In the genomic region with DNA sequence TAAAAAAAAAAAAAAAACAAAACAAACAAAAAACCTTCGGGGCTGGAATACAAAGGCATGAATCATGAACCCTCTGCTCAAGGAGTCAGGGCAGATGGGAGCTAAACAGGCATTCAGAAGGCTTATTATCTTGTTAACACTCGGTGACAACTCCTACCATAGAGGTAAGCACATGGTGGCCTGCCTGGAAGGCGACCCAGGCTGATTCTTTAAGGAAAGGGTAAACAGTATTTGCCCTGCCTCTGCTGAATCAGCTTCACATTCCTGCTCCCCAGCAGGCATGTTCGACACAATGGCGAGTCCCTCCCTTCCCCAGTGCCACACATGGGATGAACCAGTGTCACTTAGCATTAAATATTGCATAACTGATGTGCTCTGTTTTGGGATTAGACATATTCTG, we compare ENCODE assay signal across 14 cellular contexts.
DNase-seq lines count a peak whose midpoint lies in the region; ATAC-seq, FAIRE-seq and TF ChIP-seq lines count a peak whose summit lies in the region.
"Had no signal": no experiment of that assay in that cellular context is flagged by ENCODE, and none has a peak within 500 bp of the region (broad histone marks: within the 10 kb centered on the region; RNA-seq: fewer than 3 reads in every experiment).

No MANE protein-coding gene starts in this region.

- H3K9me3 Mint-ChIP-seq in neural crest cell, result peaks cover 5% of the 10 kb centered on the region
- H3K9me3 Mint-ChIP-seq: natural killer cell had no signal

- peak; percentile 18 for FAIRE-seq in GM19239 (lab: Jason Lieb, UNC)
- FAIRE-seq: islet of Langerhans had no signal

- H3K27me3 Mint-ChIP-seq in neural crest cell (ENCODE audit: low read depth), result no peaks in the 10 kb centered on the region
- H3K27me3 Mint-ChIP-seq: activated CD8-positive, alpha-beta memory T cell treated with anti-CD3 and anti-CD28 coated beads, Interleukin-2, amount 10 ng/mL, durations not matched to agents 7 days and 5 days had no signal

- no peak for DNase-seq in GM19239 (ENCODE audit: insufficient read length, low spot score)
- peak; percentile 31 for DNase-seq in NCI-H2227 treated with DMSO at 0.1 percent for 48 hours (lab: John Stamatoyannopoulos, UW)
- peak; percentile 59 for DNase-seq in choroid plexus epithelial cell (ENCODE audit: low read depth)
- no peak for DNase-seq in neural crest cell (ENCODE audit: low read depth, low spot score)
- DNase-seq in activated naive CD4-positive, alpha-beta T cell treated with anti-CD3 and anti-CD28 coated beads, Interleukin-2, amount 50 U/mL, for 16 hours, result no peak
- no peak for DNase-seq in CD1c-positive myeloid dendritic cell (ENCODE audit: extremely low spot score)
- DNase-seq in GF-D8 (lab: John Stamatoyannopoulos, UW), result no peak
- DNase-seq: activated CD8-positive, alpha-beta memory T cell treated with anti-CD3 and anti-CD28 coated beads, Interleukin-2, amount 10 ng/mL, durations not matched to agents 7 days and 5 days; Calu3; natural killer cell; NCI-H1417 treated with DMSO at 0.1 percent for 48 hours had no signal

- H3K36me3 Mint-ChIP-seq in neural crest cell (ENCODE audit: low read depth), result no peaks in the 10 kb centered on the region
- H3K36me3 Mint-ChIP-seq: natural killer cell had no signal

- H3K4me3 ChIP-seq in choroid plexus epithelial cell (ENCODE audit: low read depth, low read length), result no peak overlapping the region
- H3K4me3 ChIP-seq: adrenal gland had no signal

- TF ChIP-seq CTCF in choroid plexus epithelial cell (conservative IDR thresholded peaks at IDR 0.05; ENCODE audit: low read depth, low read length) (no peak), neural crest cell (conservative IDR thresholded peaks at IDR 0.05) (no peak)

- peak overlapping the region; percentile 20 for H3K27ac Mint-ChIP-seq in neural crest cell (ENCODE audit: unreplicated experiment)
- H3K27ac Mint-ChIP-seq: activated CD8-positive, alpha-beta memory T cell treated with anti-CD3 and anti-CD28 coated beads, Interleukin-2, amount 10 ng/mL, durations not matched to agents 7 days and 5 days had no signal

- ATAC-seq in HG03342 (IDR thresholded peaks at IDR 0.05; ENCODE audit: unreplicated experiment), result no peak
- ATAC-seq: activated CD8-positive, alpha-beta memory T cell treated with anti-CD3 and anti-CD28 coated beads, Interleukin-2, amount 10 ng/mL, durations not matched to agents 7 days and 5 days; natural killer cell had no signal

- peaks cover 14% of the 10 kb centered on the region for H3K4me1 Mint-ChIP-seq in neural crest cell

- peak overlapping the region; percentile 16 for H3K4me3 Mint-ChIP-seq in neural crest cell
- H3K4me3 Mint-ChIP-seq: activated CD8-positive, alpha-beta memory T cell treated with anti-CD3 and anti-CD28 coated beads, Interleukin-2, amount 10 ng/mL, durations not matched to agents 7 days and 5 days; natural killer cell had no signal

Comparison
In these comparisons a context has a peak if more than half of its experiments do, and no peak if none do; other contexts are left out.
1. DNase-seq: peak in NCI-H2227 treated with DMSO at 0.1 percent for 48 hours (single experiment) and choroid plexus epithelial cell (single experiment); none in GM19239 (single experiment), neural crest cell (single experiment), activated naive CD4-positive, alpha-beta T cell treated with anti-CD3 and anti-CD28 coated beads, Interleukin-2, amount 50 U/mL, for 16 hours (single experiment), CD1c-positive myeloid dendritic cell (single experiment) and GF-D8 (single experiment).